ENCODE assay signal across 11 cellular contexts in genomic region chrX:153546386-153546785, GRCh38. TPM values are rescaled to one million over a fixed set of nuclear protein-coding genes. Genes with fewer than 3 reads are reported as not detected.
"Had no signal": no experiment of that assay in that cellular context is flagged by ENCODE, and none has a peak within 500 bp of the region (broad histone marks: within the 10 kb centered on the region; RNA-seq: fewer than 3 reads in every experiment).

No MANE protein-coding gene starts in this region.

- DNase-seq: GM23248, GOT3, H7, HFFc6, IMR-90, KG1 had no signal

- H3K36me3 ChIP-seq: HAP-1 had no signal

- H3K27ac Mint-ChIP-seq: HFFc6 had no signal

- H3K4me3 Mint-ChIP-seq: HFFc6 had no signal

- H3K9me3 ChIP-seq: HAP-1 had no signal

- H2AFZ ChIP-seq: GM23248 had no signal

- H3K4me3 ChIP-seq: GM23248, HAP-1, K562 had no signal

- ATAC-seq: HCT116 had no signal

- H3K9ac ChIP-seq: GM23248 had no signal

- H3K4me1 ChIP-seq: HAP-1 had no signal

- H3K9me3 Mint-ChIP-seq: HFFc6 had no signal

- H3K27ac ChIP-seq: GM23248 had no signal

RNA-seq across cellular contexts. Expression of gene ATP2B3, which starts 28.9 kb away (rescaled TPM):
- total RNA-seq: GM23248, H4, H7, HFFc6, HT-29, K562 had no signal
- polyA plus RNA-seq: GM23248 had no signal

RNA-seq across cellular contexts. Expression of gene BGN, which starts 51.6 kb away (rescaled TPM):
- total RNA-seq: H4 had no signal
- polyA plus RNA-seq: K562 had no signal
